ENCODE assay signal across 8 cellular contexts in the genomic region with DNA sequence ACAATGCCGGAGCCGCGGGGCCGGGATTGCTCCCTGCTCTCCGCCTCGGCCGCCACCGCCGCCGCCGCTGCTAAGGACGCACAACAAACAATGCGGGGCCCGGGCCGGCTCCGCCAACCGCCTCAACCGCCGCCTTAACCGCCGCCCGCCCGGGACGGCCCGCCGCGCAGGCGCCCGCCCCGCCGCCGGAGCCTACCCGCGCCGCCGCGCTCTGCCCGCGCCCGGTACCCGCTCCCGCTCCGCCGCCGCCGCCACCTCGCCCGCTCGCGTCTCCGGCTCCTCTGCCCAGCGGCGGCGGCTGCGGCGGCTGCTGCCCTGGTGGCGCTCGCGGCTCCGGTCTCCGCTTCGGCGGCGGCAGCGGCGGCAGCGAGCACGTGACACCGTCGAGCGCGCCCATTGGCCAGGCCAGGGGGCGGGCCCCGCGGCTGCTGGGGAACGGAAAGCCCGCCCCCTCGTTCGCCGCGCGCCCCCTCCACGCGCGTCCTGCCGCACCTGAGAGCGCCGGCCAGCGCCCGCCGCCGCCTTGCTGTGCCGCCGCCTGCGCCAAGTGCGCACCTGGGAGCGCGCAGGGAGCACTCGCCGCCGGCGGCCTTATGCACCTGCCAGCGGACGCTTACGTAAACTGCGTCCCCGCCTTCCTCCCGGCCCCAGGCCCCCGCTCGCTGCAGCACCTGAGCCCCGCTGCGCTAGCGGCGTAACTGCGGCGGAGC. TPM values are rescaled to one million over a fixed set of nuclear protein-coding genes. Genes with fewer than 3 reads are reported as not detected.
A peak's percentile ranks its signal among the peaks of the same experiment; 100 is the strongest.
DNase-seq lines count a peak whose midpoint lies in the region; ATAC-seq, FAIRE-seq and TF ChIP-seq lines count a peak whose summit lies in the region.

A gene (minus strand): TSS at position 347 of the 710 bp plus-strand sequence. CDS start 84,452 bp downstream, outside the sequence.

- H3K4me3 Mint-ChIP-seq in activated CD8-positive, alpha-beta memory T cell treated with anti-CD3 and anti-CD28 coated beads, Interleukin-2, amount 10 ng/mL, durations not matched to agents 7 days and 5 days = peak within 1 kb of the TSS; percentile 72
- H3K4me3 Mint-ChIP-seq in endothelial cell (ENCODE audit: unreplicated experiment) = peak within 1 kb of the TSS; percentile 94

- CTCF ChIA-PET in activated CD8-positive, alpha-beta memory T cell treated with anti-CD3 and anti-CD28 coated beads, Interleukin-2, amount 10 ng/mL, durations not matched to agents 7 days and 5 days (lab: Charles Lee) = interaction anchor here (1.0 to 2.2 kb wide), 5 partner anchors 9 to 120 kb away, joined by 3 to 7 read pairs (median 4); no protein-coding TSS in a partner anchor

- DNase-seq in COR-L47 (lab: John Stamatoyannopoulos, UW) (peak; percentile 95), HTR-8/SVneo (ENCODE audit: insufficient read length, low spot score) (peak; percentile 80), NOMO-1 (lab: John Stamatoyannopoulos, UW; ENCODE audit: unreplicated experiment in 2 of 2) (peak; percentile 85 to 92), endothelial cell (ENCODE audit: low spot score) (peak; percentile 92), midbrain (lab: John Stamatoyannopoulos, UW) (peak; percentile 94)
- peak; percentile 90 for DNase-seq in activated CD8-positive, alpha-beta memory T cell treated with anti-CD3 and anti-CD28 coated beads, Interleukin-2, amount 10 ng/mL, durations not matched to agents 7 days and 5 days
- DNase-seq in stimulated activated CD8-positive, alpha-beta memory T cell treated with anti-CD3 and anti-CD28 coated beads, Interleukin-15, amount 100 ng/mL, for 48 hours (ENCODE audit: low read depth in 2 of 2) = peak; percentile 86 to 90

- no peaks in the 10 kb centered on the region for H3K9me3 Mint-ChIP-seq in activated CD8-positive, alpha-beta memory T cell treated with anti-CD3 and anti-CD28 coated beads, Interleukin-2, amount 10 ng/mL, durations not matched to agents 7 days and 5 days (ENCODE audit: low read depth)
- H3K9me3 Mint-ChIP-seq in endothelial cell (ENCODE audit: unreplicated experiment) = no peaks in the 10 kb centered on the region

- no peaks in the 10 kb centered on the region for H3K36me3 Mint-ChIP-seq in activated CD8-positive, alpha-beta memory T cell treated with anti-CD3 and anti-CD28 coated beads, Interleukin-2, amount 10 ng/mL, durations not matched to agents 7 days and 5 days
- H3K36me3 Mint-ChIP-seq in endothelial cell (ENCODE audit: low read depth, unreplicated experiment) = no peaks in the 10 kb centered on the region

- H3K27ac Mint-ChIP-seq in activated CD8-positive, alpha-beta memory T cell treated with anti-CD3 and anti-CD28 coated beads, Interleukin-2, amount 10 ng/mL, durations not matched to agents 7 days and 5 days = no peak within 1 kb of the TSS
- H3K27ac Mint-ChIP-seq in endothelial cell (ENCODE audit: unreplicated experiment) = peak within 1 kb of the TSS; percentile 36

- peak; percentile 90 for ATAC-seq in GM21381 (IDR thresholded peaks at IDR 0.05; ENCODE audit: unreplicated experiment)
- ATAC-seq in activated CD8-positive, alpha-beta memory T cell treated with anti-CD3 and anti-CD28 coated beads, Interleukin-2, amount 10 ng/mL, durations not matched to agents 7 days and 5 days = peak; percentile 95

- peaks cover 28% of the 10 kb centered on the region for H3K4me1 Mint-ChIP-seq in activated CD8-positive, alpha-beta memory T cell treated with anti-CD3 and anti-CD28 coated beads, Interleukin-2, amount 10 ng/mL, durations not matched to agents 7 days and 5 days
- peaks cover 28% of the 10 kb centered on the region for H3K4me1 Mint-ChIP-seq in endothelial cell (ENCODE audit: unreplicated experiment)

- peaks cover 3% of the 10 kb centered on the region for H3K27me3 Mint-ChIP-seq in activated CD8-positive, alpha-beta memory T cell treated with anti-CD3 and anti-CD28 coated beads, Interleukin-2, amount 10 ng/mL, durations not matched to agents 7 days and 5 days
- peaks cover 10% of the 10 kb centered on the region for H3K27me3 Mint-ChIP-seq in endothelial cell (ENCODE audit: unreplicated experiment)

- TF ChIP-seq CTCF in endothelial cell (IDR thresholded peaks at IDR 0.05; ENCODE audit: unreplicated experiment) = no peak

- FAIRE-seq in HTR-8/SVneo (lab: Jason Lieb, UNC) = peak; percentile 20

RNA-seq across cellular contexts. Expression of the gene that starts here (rescaled TPM):
- 10 to 100 TPM; 19.3 to 27.4 TPM for total RNA-seq in activated CD8-positive, alpha-beta memory T cell treated with anti-CD3 and anti-CD28 coated beads, Interleukin-2, amount 10 ng/mL, durations not matched to agents 7 days and 5 days
- 45.4 TPM for total RNA-seq in endothelial cell (ENCODE audit: unreplicated experiment)

Comparison
In these comparisons a context has a peak if more than half of its experiments do, and no peak if none do; other contexts are left out.
1. Peak in every context shown above with its lines: DNase-seq and ATAC-seq.